ENCODE assay signal across 8 cellular contexts in genomic region chr16:30429678-30430427, GRCh38. TPM values are rescaled to one million over a fixed set of nuclear protein-coding genes. Genes with fewer than 3 reads are reported as not detected.
DNase-seq lines count a peak whose midpoint lies in the region; ATAC-seq and TF ChIP-seq lines count a peak whose summit lies in the region.

DCTPP1 (minus strand) TSS chr16:30430030; CDS start chr16:30429980, 50 bp downstream.

- H3K23ac ChIP-seq in IMR-90 (ENCODE audit: low read depth, low read length), result peak within 1 kb of the TSS; percentile 77

- peak within 1 kb of the TSS; percentile 72 for H3K14ac ChIP-seq in IMR-90 (replicated peaks; ENCODE audit: low read depth, low read length)

- no TSS peak for BruUV-seq in IMR-90 (replicated peaks; lab: Mats Ljungman, UMichigan)
- TSS peak; percentile 88 for BruUV-seq in OCI-LY7 (replicated peaks; lab: Mats Ljungman, UMichigan)

- peak within 1 kb of the TSS; percentile 94 for H2AK9ac ChIP-seq in IMR-90 (replicated peaks; ENCODE audit: low read depth, low read length, poor library complexity)

- no peak for TF ChIP-seq POLR2A in IMR-90 (IDR thresholded peaks at IDR 0.05; ENCODE audit: low read depth, low read length)

- H3K79me1 ChIP-seq in IMR-90 (ENCODE audit: low read depth in 1 of 2, low read length in 2 of 2), result peaks cover 15 to 19% of the 10 kb centered on the region in 2 experiments

- TF ChIP-seq RAD21 in IMR-90 (IDR thresholded peaks at IDR 0.05; ENCODE audit: low read length), result peak; percentile 68

- CTCF ChIA-PET in IMR-90 (lab: Yijun Ruan, JAX), result interaction anchor here (0.6 to 1.5 kb wide), 10 partner anchors 9 to 511 kb away, joined by 3 to 6 read pairs (median 3); no protein-coding TSS in a partner anchor
- CTCF ChIA-PET in OCI-LY7 (lab: Charles Lee; ENCODE audit: unreplicated experiment), result interaction anchor here (0.5 to 1.6 kb wide), 11 partner anchors 12 to 199 kb away, joined by 3 to 11 read pairs (median 4); partner anchors contain the start of genes ZNF48 and ZNF771

- in situ Hi-C loops in IMR-90 (cut with MboI; ENCODE audit: low sequenced_read_pairs), result no loop called here

- peaks cover 5% of the 10 kb centered on the region for H3K27me3 ChIP-seq in IMR-90 (ENCODE audit: control insufficient read depth, insufficient read depth, low read length)

- no peak within 1 kb of the TSS for H2BK15ac ChIP-seq in IMR-90 (ENCODE audit: low read depth, low read length)

- H3K9me1 ChIP-seq in IMR-90 (ENCODE audit: insufficient read depth, low read length), result peaks cover 6% of the 10 kb centered on the region

- peak within 1 kb of the TSS; percentile 23 for H3K9ac ChIP-seq in IMR-90 (ENCODE audit: low read depth, low read length)

- POLR2A ChIA-PET in IMR-90 (lab: Charles Lee; ENCODE audit: unreplicated experiment) (no interaction called here), OCI-LY7 (lab: Charles Lee) (interaction anchor here (0.6 to 1.3 kb wide), 9 partner anchors 12 to 253 kb away, joined by 3 to 8 read pairs (median 3); partner anchors contain the start of genes ITGAL, ZNF689 and ZNF747)

- intact Hi-C loops in IMR-90 (cut with micrococcal nuclease) (loop anchor here (1.0 kb wide), 1 partner anchor 198 kb away; no protein-coding TSS in a partner anchor), OCI-LY7 (cut with micrococcal nuclease; ENCODE audit: unreplicated experiment) (loop anchor here (1.0 to 5.0 kb wide), 6 partner anchors 42 to 198 kb away; partner anchors contain the start of genes ITGAL and ZNF689)

- WGBS in IMR-90 (ENCODE audit: extremely low coverage in 2 of 2, insufficient read length in 1 of 2), 2 experiments, result 0% methylated on average over 13 of the region's 49 CpGs; no CpG with 5 or more reads in 1 of the 2 experiments

- H3K18ac ChIP-seq in IMR-90 (ENCODE audit: low read depth, low read length), result no peak within 1 kb of the TSS

- TF ChIP-seq CTCF in IMR-90 (conservative IDR thresholded peaks at IDR 0.05; ENCODE audit: low read depth, low read length) (peak; percentile 79), OCI-LY7 (conservative IDR thresholded peaks at IDR 0.05; ENCODE audit: low read length) (peak; percentile 96), epithelial cell of proximal tubule (conservative IDR thresholded peaks at IDR 0.05; ENCODE audit: low read depth, low read length) (peak; percentile 84)

- H3K4me3 ChIP-seq in IMR-90 (ENCODE audit: insufficient read depth, low read depth, low read length), result peak within 1 kb of the TSS; percentile 64
- peak within 1 kb of the TSS; percentile 80 for H3K4me3 ChIP-seq in OCI-LY7 (ENCODE audit: low read depth, low read length, poor library complexity, severe bottlenecking)
- peak within 1 kb of the TSS; percentile 98 for H3K4me3 ChIP-seq in epithelial cell of proximal tubule (ENCODE audit: low read depth, low read length)

- peaks cover 33% of the 10 kb centered on the region for H3K79me2 ChIP-seq in OCI-LY7 (ENCODE audit: insufficient read depth, low read depth, low read length)

- DNase-seq in DMS153 (lab: John Stamatoyannopoulos, UW) (peak; percentile 100), IMR-90 (peak; percentile 98), OCI-LY7 (ENCODE audit: low spot score) (peak; percentile 100), activated T-cell treated with anti-CD3 and anti-CD28 coated beads for 24 hours (ENCODE audit: low read depth) (peak; percentile 96), epithelial cell of proximal tubule (ENCODE audit: low read depth) (peak; percentile 97), mucosa of gallbladder (ENCODE audit: low spot score) (peak; percentile 97)
- peak; percentile 89 to 96 for DNase-seq in stimulated activated CD8-positive, alpha-beta memory T cell treated with anti-CD3 and anti-CD28 coated beads, Interleukin-4, amount 100 ng/mL, for 4 hours (ENCODE audit: low read depth in 2 of 2, low spot score in 1 of 2)

- H3K4me2 ChIP-seq in IMR-90 (ENCODE audit: low read depth, low read length) (peak within 1 kb of the TSS; percentile 82), OCI-LY7 (ENCODE audit: low read length) (peak within 1 kb of the TSS; percentile 89)

- no peaks in the 10 kb centered on the region; the same call in 1 of the 2 replicates for H4K20me1 ChIP-seq in IMR-90 (ENCODE audit: insufficient read depth, low read length)
- H4K20me1 ChIP-seq in OCI-LY7 (ENCODE audit: insufficient read depth, low read length), result no peaks in the 10 kb centered on the region

- H4K8ac ChIP-seq in IMR-90 (ENCODE audit: low read depth in 2 of 2, low read length in 2 of 2), result peak within 1 kb of the TSS; percentile 81 to 93

- H2AFZ ChIP-seq in IMR-90 (replicated peaks; ENCODE audit: low read length, poor library complexity) (peak within 1 kb of the TSS; percentile 100), OCI-LY7 (ENCODE audit: low read length) (peak within 1 kb of the TSS; percentile 98)

- peak within 1 kb of the TSS; percentile 33 for H4K91ac ChIP-seq in IMR-90 (ENCODE audit: insufficient read depth, low read depth, low read length)

- ATAC-seq in GM21528 (IDR thresholded peaks at IDR 0.05; ENCODE audit: low FRiP score, unreplicated experiment) (peak; percentile 92), IMR-90 (ENCODE audit: low read depth) (peak; percentile 100)

- peaks cover 6% of the 10 kb centered on the region for H3K36me3 ChIP-seq in IMR-90 (ENCODE audit: control insufficient read depth, insufficient read depth, low read length)
- H3K36me3 ChIP-seq in OCI-LY7 (ENCODE audit: insufficient read depth, low read length), result peaks cover 37% of the 10 kb centered on the region

- peak within 1 kb of the TSS; percentile 40 for H2AK5ac ChIP-seq in IMR-90 (ENCODE audit: low read depth, low read length)

- no peak within 1 kb of the TSS; the same call in 1 of the 2 replicates for H3K27ac ChIP-seq in IMR-90 (ENCODE audit: insufficient read depth, low read length)
- H3K27ac ChIP-seq in OCI-LY7 (ENCODE audit: low read depth, low read length, poor library complexity, severe bottlenecking), result peak within 1 kb of the TSS; percentile 70

- no peak within 1 kb of the TSS for H2BK20ac ChIP-seq in IMR-90 (ENCODE audit: low read depth, low read length)

- H2BK5ac ChIP-seq in IMR-90 (ENCODE audit: low read depth, low read length, poor library complexity, severe bottlenecking), result no peak within 1 kb of the TSS

- peak within 1 kb of the TSS; percentile 71 for H4K5ac ChIP-seq in IMR-90 (ENCODE audit: low read depth, low read length)

- H3K9me3 ChIP-seq in IMR-90 (ENCODE audit: control insufficient read depth, insufficient read depth, low read length) (no peaks in the 10 kb centered on the region), OCI-LY7 (ENCODE audit: low read length) (0 out of 2 replicates have a peak, but pooled peaks cover 4% of the 10 kb centered on the region)

- H3K4me1 ChIP-seq in IMR-90 (ENCODE audit: control insufficient read depth, insufficient read depth, low read length) (peaks cover 3% of the 10 kb centered on the region; the same call in 1 of the 2 replicates), OCI-LY7 (ENCODE audit: insufficient read depth, low read length, poor library complexity, severe bottlenecking) (peaks cover 21% of the 10 kb centered on the region)

- H3K56ac ChIP-seq in IMR-90 (ENCODE audit: extremely low read depth, insufficient read depth, low read length), result peak within 1 kb of the TSS; percentile 34; the same call in 1 of the 2 replicates

- dilution Hi-C loops in IMR-90 (cut with HindIII; ENCODE audit: low sequenced_read_pairs, unreplicated experiment), result no loop called here

- H3K4ac ChIP-seq in IMR-90 (ENCODE audit: low read depth, low read length), result peak within 1 kb of the TSS; percentile 69

- no peak within 1 kb of the TSS for H2BK120ac ChIP-seq in IMR-90 (ENCODE audit: low read depth, low read length)

- H3K9me2 ChIP-seq in OCI-LY7 (ENCODE audit: insufficient read depth, low read length), result no peaks in the 10 kb centered on the region

TF ChIP-seq in IMR-90, 13 proteins besides CTCF, POLR2A, EP300 and RAD21 (continues in another document):
- TF ChIP-seq MAFK (IDR thresholded peaks at IDR 0.05; ENCODE audit: low read depth, low read length), result no peak
- peak; percentile 37 for TF ChIP-seq USF2 (IDR thresholded peaks at IDR 0.05; ENCODE audit: low read depth, low read length)
- TF ChIP-seq, protein P1, sequence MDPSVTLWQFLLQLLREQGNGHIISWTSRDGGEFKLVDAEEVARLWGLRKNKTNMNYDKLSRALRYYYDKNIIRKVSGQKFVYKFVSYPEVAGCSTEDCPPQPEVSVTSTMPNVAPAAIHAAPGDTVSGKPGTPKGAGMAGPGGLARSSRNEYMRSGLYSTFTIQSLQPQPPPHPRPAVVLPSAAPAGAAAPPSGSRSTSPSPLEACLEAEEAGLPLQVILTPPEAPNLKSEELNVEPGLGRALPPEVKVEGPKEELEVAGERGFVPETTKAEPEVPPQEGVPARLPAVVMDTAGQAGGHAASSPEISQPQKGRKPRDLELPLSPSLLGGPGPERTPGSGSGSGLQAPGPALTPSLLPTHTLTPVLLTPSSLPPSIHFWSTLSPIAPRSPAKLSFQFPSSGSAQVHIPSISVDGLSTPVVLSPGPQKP (IDR thresholded peaks at IDR 0.05; ENCODE audit: borderline replicate concordance, low read depth, low read length), result no peak
- peak; percentile 89 for TF ChIP-seq CEBPB (IDR thresholded peaks at IDR 0.05; ENCODE audit: low read depth, low read length)
- TF ChIP-seq MXI1 (IDR thresholded peaks at IDR 0.05; ENCODE audit: borderline replicate concordance, low read depth, low read length), result peak; percentile 86
- TF ChIP-seq SMC3 (IDR thresholded peaks at IDR 0.05; ENCODE audit: low read depth, low read length), result peak; percentile 78
- TF ChIP-seq FOS (IDR thresholded peaks at IDR 0.05; ENCODE audit: low read depth, low read length), result no peak
- TF ChIP-seq MAZ (IDR thresholded peaks at IDR 0.05; ENCODE audit: borderline replicate concordance, low read depth, low read length), result 0 out of 2 replicates have a peak, but pooled peaks have one; percentile 24
- TF ChIP-seq CHD1 (IDR thresholded peaks at IDR 0.05; ENCODE audit: low read depth, low read length), result no peak
- no peak for TF ChIP-seq BHLHE40 (IDR thresholded peaks at IDR 0.05; ENCODE audit: low read depth, low read length)
- no peak for TF ChIP-seq NFE2L2 (IDR thresholded peaks at IDR 0.05; ENCODE audit: low read depth, low read length)

RNA-seq across cellular contexts. Expression of gene DCTPP1, which starts in this region (rescaled TPM):
- total RNA-seq in IMR-90 (2012; rRNA removed) (23.3 and 24.9 TPM in 2 replicates), OCI-LY7 (2022) (80.0 and 93.8 TPM in 2 replicates), epithelial cell of proximal tubule (108 and 136 TPM in 2 replicates), mucosa of gallbladder (53.3 TPM)
- polyA plus RNA-seq in IMR-90 (2012; rRNA removed), result 45.5 and 48.9 TPM in 2 replicates
- polyA plus RNA-seq in IMR-90 (2012; cell fraction: cytosol; rRNA removed), result 50.7 and 53.0 TPM in 2 replicates
- 14.2 and 16.1 TPM in 2 replicates for polyA plus RNA-seq in IMR-90 (2012; cell fraction: nucleus; rRNA removed; ENCODE audit: low replicate concordance)
- 90.2 and 92.5 TPM in 2 replicates for total RNA-seq in OCI-LY7 (2014; rRNA removed; shearing (Covaris generic))
